In the genomic region with DNA sequence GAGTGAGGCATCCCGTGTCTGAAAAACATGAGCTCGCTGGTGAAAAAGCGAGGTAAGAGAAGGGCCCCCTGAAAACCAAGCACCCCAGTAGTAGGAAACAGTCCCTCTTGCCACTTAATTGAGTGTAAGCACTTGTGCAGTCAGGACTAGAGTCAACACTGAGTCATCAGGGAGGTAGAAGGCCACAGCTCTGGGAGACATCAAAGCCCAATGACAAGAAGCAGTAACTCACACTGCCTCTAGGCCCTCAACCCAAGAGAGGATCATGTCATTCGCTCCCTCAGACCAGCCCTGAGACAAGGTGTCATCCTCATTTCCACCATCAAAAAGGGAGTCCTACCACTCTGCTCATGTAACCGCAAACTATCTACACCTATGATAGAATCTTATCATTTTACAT, we compare ENCODE assay signal across 7 cellular contexts. TPM values are rescaled to one million over a fixed set of nuclear protein-coding genes. Genes with fewer than 3 reads are reported as not detected.
A peak's percentile ranks its signal among the peaks of the same experiment; 100 is the strongest.
DNase-seq lines count a peak whose midpoint lies in the region; ATAC-seq, FAIRE-seq and TF ChIP-seq lines count a peak whose summit lies in the region.

No MANE protein-coding gene starts in this region.

- H3K36me3 Mint-ChIP-seq in chondrocyte (ENCODE audit: low read depth): peaks cover 11% of the 10 kb centered on the region
- H3K36me3 Mint-ChIP-seq in progenitor cell of endocrine pancreas (ENCODE audit: insufficient read depth): peaks cover 9% of the 10 kb centered on the region

- H3K27ac ChIP-seq in gastroesophageal sphincter (peak overlapping the region in 1 of 4 donors; percentile 30), sigmoid colon (peak overlapping the region in 1 of 4 donors; percentile 52)

- H3K9me3 Mint-ChIP-seq in chondrocyte (ENCODE audit: low read depth) (no peaks in the 10 kb centered on the region), progenitor cell of endocrine pancreas (ENCODE audit: low read depth) (no peaks in the 10 kb centered on the region)

- H3K27me3 ChIP-seq in gastroesophageal sphincter (no peaks in the 10 kb centered on the region), sigmoid colon (no peaks in the 10 kb centered on the region)

- TF ChIP-seq EP300 in gastroesophageal sphincter (IDR thresholded peaks at IDR 0.05): no peak
- TF ChIP-seq EP300 in sigmoid colon (IDR thresholded peaks at IDR 0.05): no peak

- TF ChIP-seq CTCF in chondrocyte (IDR thresholded peaks at IDR 0.05) (no peak), gastroesophageal sphincter (IDR thresholded peaks at IDR 0.05) (no peak), progenitor cell of endocrine pancreas (IDR thresholded peaks at IDR 0.05; ENCODE audit: unreplicated experiment) (no peak), sigmoid colon (IDR thresholded peaks at IDR 0.05) (no peak)

- no peak for FAIRE-seq in RCC 7860 (lab: Jason Lieb, UNC)

- H3K4me3 Mint-ChIP-seq in chondrocyte (ENCODE audit: unreplicated experiment): no peak overlapping the region
- no peak overlapping the region for H3K4me3 Mint-ChIP-seq in progenitor cell of endocrine pancreas (ENCODE audit: low read depth)

- H3K27me3 Mint-ChIP-seq in chondrocyte (ENCODE audit: low read depth) (no peaks in the 10 kb centered on the region), progenitor cell of endocrine pancreas (no peaks in the 10 kb centered on the region)

- no peaks in the 10 kb centered on the region for H3K9me3 ChIP-seq in gastroesophageal sphincter
- H3K9me3 ChIP-seq in sigmoid colon: no peaks in the 10 kb centered on the region

- H3K4me3 ChIP-seq in gastroesophageal sphincter (no peak overlapping the region), sigmoid colon (no peak overlapping the region)

- TF ChIP-seq POLR2A in gastroesophageal sphincter (IDR thresholded peaks at IDR 0.05) (no peak), sigmoid colon (IDR thresholded peaks at IDR 0.05) (no peak)

- H3K4me1 ChIP-seq in gastroesophageal sphincter: peaks cover 0 to 35% (median 0%) of the 10 kb centered on the region in 3 donors
- peaks cover 0 to 42% (median 19%) of the 10 kb centered on the region in 4 donors for H3K4me1 ChIP-seq in sigmoid colon

- intact Hi-C loops in sigmoid colon (cut with DNase I): no loop called here

- H3K27ac Mint-ChIP-seq in chondrocyte (ENCODE audit: unreplicated experiment): peak overlapping the region; percentile 98
- H3K27ac Mint-ChIP-seq in progenitor cell of endocrine pancreas: no peak overlapping the region

- ATAC-seq in GM18520 (IDR thresholded peaks at IDR 0.05; ENCODE audit: unreplicated experiment): peak; percentile 52
- ATAC-seq in gastroesophageal sphincter: no peak

- H3K36me3 ChIP-seq in gastroesophageal sphincter: peaks cover 0 to 80% of the 10 kb centered on the region in 2 donors
- H3K36me3 ChIP-seq in sigmoid colon: peaks cover 4 to 64% (median 9%) of the 10 kb centered on the region in 4 donors

- WGBS in gastroesophageal sphincter (ENCODE audit: low coverage in 1 of 2), 2 donors: 92% methylated on average over 4 to 5 of the region's 5 CpGs
- WGBS in sigmoid colon, 2 donors: 88 to 91% methylated on average over 5 of the region's 5 CpGs

- H3K4me1 Mint-ChIP-seq in chondrocyte (ENCODE audit: low read depth) (peaks cover 65% of the 10 kb centered on the region), progenitor cell of endocrine pancreas (ENCODE audit: low read depth) (no peaks in the 10 kb centered on the region)

- DNase-seq in RCC 7860 (ENCODE audit: low spot score): peak; percentile 65
- no peak for DNase-seq in chondrocyte (ENCODE audit: low spot score)
- peak; percentile 40 to 59 for DNase-seq in stimulated activated CD4-positive, alpha-beta T cell treated with anti-CD3 and anti-CD28 coated beads, Interleukin-15, amount 100 ng/mL, for 48 hours (ENCODE audit: low read depth in 2 of 2)
- no peak for DNase-seq in progenitor cell of endocrine pancreas (ENCODE audit: low spot score, unreplicated experiment)
- DNase-seq in sigmoid colon: no peak

RNA-seq across cellular contexts. Expression of a gene that starts 17.8 kb away (rescaled TPM):
- 30.1 to 45.1 TPM (median 34.7 TPM) in 3 replicates for total RNA-seq in chondrocyte
- total RNA-seq in gastroesophageal sphincter: 10 to 100 TPM in 3 of 4 donors, 1 to 10 TPM in 1; 8.1 to 20.9 (median 14.4) TPM
- 65.5 and 66.9 TPM in 2 replicates for total RNA-seq in progenitor cell of endocrine pancreas
- 10 to 100 TPM; 10.5 to 21.0 (median 16.4) TPM for total RNA-seq in sigmoid colon
- 10 to 100 TPM in 1 of 3 donors, 1 to 10 TPM in 2; 3.6 to 16.8 (median 5.1) TPM for polyA plus RNA-seq in sigmoid colon

RNA-seq across cellular contexts. Expression of a gene that starts 17.9 kb away (rescaled TPM):
- total RNA-seq in chondrocyte (9.8 to 14.1 TPM (median 12.5 TPM) in 3 replicates), gastroesophageal sphincter (10 to 100 TPM in 2 of 4 donors, 1 to 10 TPM in 2; 6.3 to 15.4 (median 12.5) TPM), progenitor cell of endocrine pancreas (29.0 and 31.2 TPM in 2 replicates), sigmoid colon (10 to 100 TPM in 1 of 4 donors, 1 to 10 TPM in 3; 5.4 to 20.7 (median 9.7) TPM)
- 10 to 100 TPM; 37.0 to 42.6 (median 42.3) TPM for polyA plus RNA-seq in sigmoid colon

RNA-seq across cellular contexts. Expression of a gene that starts 31.9 kb away (rescaled TPM):
- total RNA-seq in chondrocyte: not detected in 3 replicates
- 1 to 10 TPM in 2 of 4 donors, under 1 TPM in 1, not detected in 1; 0.27 to 2.0 (median 1.2) TPM for total RNA-seq in gastroesophageal sphincter
- total RNA-seq in progenitor cell of endocrine pancreas: not detected in 2 replicates
- 1 to 10 TPM; 3.5 to 10.0 (median 9.5) TPM for total RNA-seq in sigmoid colon
- 1 to 10 TPM in 1 of 3 donors, not detected in 2; 1.9 TPM for polyA plus RNA-seq in sigmoid colon

Comparison
In these comparisons a context has a peak if more than half of its experiments do, and no peak if none do; other contexts are left out.
1. DNase-seq: peak in RCC 7860 (single experiment) and stimulated activated CD4-positive, alpha-beta T cell treated with anti-CD3 and anti-CD28 coated beads, Interleukin-15, amount 100 ng/mL, for 48 hours (2 of 2); none in chondrocyte (single experiment), progenitor cell of endocrine pancreas (single experiment) and sigmoid colon (single experiment).